In the genomic region with DNA sequence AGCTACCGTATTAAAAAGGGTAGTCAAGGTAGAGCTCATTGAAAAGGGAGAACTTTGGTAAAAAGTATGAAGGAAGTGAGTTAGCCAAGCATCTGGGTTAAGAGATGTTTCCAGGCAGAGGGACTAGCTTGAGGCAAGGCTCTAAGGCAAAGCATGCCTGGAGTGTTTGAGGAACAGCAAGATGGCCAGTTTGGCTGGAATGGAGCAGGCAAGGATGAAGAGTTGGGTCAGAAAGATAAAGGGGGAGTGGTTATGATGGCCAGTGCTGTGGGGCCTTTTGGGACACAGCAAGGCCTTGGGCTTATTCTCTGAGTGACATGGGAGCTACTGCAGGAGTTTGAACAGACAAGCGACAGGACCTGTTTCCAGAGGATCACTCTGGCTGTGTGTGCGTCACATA, we compare ENCODE assay signal across 16 cellular contexts. TPM values are rescaled to one million over a fixed set of nuclear protein-coding genes. Genes with fewer than 3 reads are reported as not detected.
A peak's percentile ranks its signal among the peaks of the same experiment; 100 is the strongest.
DNase-seq lines count a peak whose midpoint lies in the region; ATAC-seq and TF ChIP-seq lines count a peak whose summit lies in the region.
"Had no signal": no experiment of that assay in that cellular context is flagged by ENCODE, and none has a peak within 500 bp of the region (broad histone marks: within the 10 kb centered on the region; RNA-seq: fewer than 3 reads in every experiment).

No MANE protein-coding gene starts in this region.

- H3K9me3 ChIP-seq in T-helper 17 cell (ENCODE audit: control insufficient read depth, low read length, poor library complexity, severe bottlenecking) (no peaks in the 10 kb centered on the region), neural progenitor cell (ENCODE audit: low read depth) (no peaks in the 10 kb centered on the region), testis (no peaks in the 10 kb centered on the region)
- H3K9me3 ChIP-seq: A549; BLaER1 treated with 17β-estradiol and CSF1 and Interleukin-3, amounts not matched to agents 10 nM and 100 nM; Caco-2 had no signal

- H3K27ac ChIP-seq in neural progenitor cell (no peak overlapping the region), testis (peak overlapping the region; percentile 70 to 71)
- H3K27ac ChIP-seq: 22Rv1; A549; BLaER1 treated with 17β-estradiol and CSF1 and Interleukin-3, amounts not matched to agents 10 nM and 100 nM; C4-2B had no signal

- no peak overlapping the region for H3K4me2 ChIP-seq in neural progenitor cell
- H3K4me2 ChIP-seq: A549; BLaER1 treated with 17β-estradiol and CSF1 and Interleukin-3, amounts not matched to agents 10 nM and 100 nM had no signal

- no peaks in the 10 kb centered on the region for H3F3A ChIP-seq in neural progenitor cell (ENCODE audit: low read depth)

- H3K27ac Mint-ChIP-seq in T-helper 17 cell (peak overlapping the region; percentile 19), neural progenitor cell (peak overlapping the region; percentile 76)
- H3K27ac Mint-ChIP-seq: B cell; CD4-positive, alpha-beta T cell; CD8-positive, alpha-beta T cell had no signal

- no peak overlapping the region for H2AFZ ChIP-seq in neural progenitor cell (replicated peaks)

- H3K4me1 Mint-ChIP-seq in T-helper 17 cell = peaks cover 2% of the 10 kb centered on the region
- H3K4me1 Mint-ChIP-seq in neural progenitor cell = peaks cover 29% of the 10 kb centered on the region
- H3K4me1 Mint-ChIP-seq: B cell had no signal

- no peaks in the 10 kb centered on the region for H4K20me1 ChIP-seq in neural progenitor cell (ENCODE audit: low read depth)
- H4K20me1 ChIP-seq: BLaER1 treated with 17β-estradiol and CSF1 and Interleukin-3, amounts not matched to agents 10 nM and 100 nM had no signal

- H3K4me3 ChIP-seq in neural progenitor cell = no peak overlapping the region
- H3K4me3 ChIP-seq in testis = no peak overlapping the region
- H3K4me3 ChIP-seq: A549; BLaER1 treated with 17β-estradiol and CSF1 and Interleukin-3, amounts not matched to agents 10 nM and 100 nM had no signal

- H3K9me3 Mint-ChIP-seq in neural progenitor cell = peaks cover 2% of the 10 kb centered on the region
- H3K9me3 Mint-ChIP-seq: CD4-positive, alpha-beta T cell; CD8-positive, alpha-beta T cell had no signal

- no peaks in the 10 kb centered on the region for H3K79me2 ChIP-seq in neural progenitor cell (ENCODE audit: low read depth)

- intact Hi-C loops in testis (cut with DNase I; ENCODE audit: low total_unique reads) = no loop called here

- no peaks in the 10 kb centered on the region for H3K4me1 ChIP-seq in neural progenitor cell
- no peaks in the 10 kb centered on the region for H3K4me1 ChIP-seq in testis
- H3K4me1 ChIP-seq: A549; BLaER1 treated with 17β-estradiol and CSF1 and Interleukin-3, amounts not matched to agents 10 nM and 100 nM; Caco-2 had no signal

- no peaks in the 10 kb centered on the region for H3K27me3 ChIP-seq in neural progenitor cell
- H3K27me3 ChIP-seq in testis = no peaks in the 10 kb centered on the region
- H3K27me3 ChIP-seq: BLaER1 treated with 17β-estradiol and CSF1 and Interleukin-3, amounts not matched to agents 10 nM and 100 nM had no signal

- TF ChIP-seq CTCF in neural progenitor cell (IDR thresholded peaks at IDR 0.05) (no peak), testis (IDR thresholded peaks at IDR 0.05) (no peak)

- TF ChIP-seq POLR2A in testis (IDR thresholded peaks at IDR 0.05) = no peak

- H3K9ac ChIP-seq in neural progenitor cell = no peak overlapping the region
- H3K9ac ChIP-seq: BLaER1 treated with 17β-estradiol and CSF1 and Interleukin-3, amounts not matched to agents 10 nM and 100 nM had no signal

- DNase-seq in T-helper 17 cell = no peak
- DNase-seq in neural progenitor cell (ENCODE audit: low spot score) = no peak
- no peak for DNase-seq in testis
- no peak for DNase-seq in germinal center (ENCODE audit: low spot score)
- DNase-seq: AML-193; Caco-2; Calu3; CD4-positive, alpha-beta T cell; CD8-positive, alpha-beta T cell; GF-D8 had no signal

- no peak for ATAC-seq in T-helper 17 cell
- no peak for ATAC-seq in GM18870 (IDR thresholded peaks at IDR 0.05; ENCODE audit: unreplicated experiment)
- ATAC-seq: A549; CD8-positive, alpha-beta T cell had no signal

- H3K36me3 ChIP-seq in neural progenitor cell (no peaks in the 10 kb centered on the region), testis (ENCODE audit: low read depth, missing control alignments) (no peaks in the 10 kb centered on the region)

- 93 to 95% methylated on average over 3 of the region's 3 CpGs for WGBS in testis, 2 donors

- peaks cover 6% of the 10 kb centered on the region for H3K36me3 Mint-ChIP-seq in T-helper 17 cell (ENCODE audit: low read depth)
- peaks cover 13% of the 10 kb centered on the region for H3K36me3 Mint-ChIP-seq in neural progenitor cell

- H3K4me3 Mint-ChIP-seq in T-helper 17 cell (no peak overlapping the region), neural progenitor cell (no peak overlapping the region)
- H3K4me3 Mint-ChIP-seq: B cell; CD4-positive, alpha-beta T cell; CD8-positive, alpha-beta T cell had no signal

- H3K27me3 Mint-ChIP-seq in T-helper 17 cell (no peaks in the 10 kb centered on the region), neural progenitor cell (ENCODE audit: insufficient read depth, low read depth) (no peaks in the 10 kb centered on the region)
- H3K27me3 Mint-ChIP-seq: B cell; CD4-positive, alpha-beta T cell had no signal

RNA-seq across cellular contexts. Expression of gene SEPSECS, which starts 42.2 kb away (rescaled TPM):
- 10 to 100 TPM; 15.9 to 21.2 TPM for total RNA-seq in T-helper 17 cell
- 16.3 and 24.5 TPM in 2 replicates for total RNA-seq in neural progenitor cell (ENCODE audit: low replicate concordance)
- 10 to 100 TPM; 18.2 to 18.3 TPM for total RNA-seq in testis
- polyA plus RNA-seq in testis (ENCODE audit: insufficient read depth, low read depth, low replicate concordance) = 12.7 TPM
